In genomic region chr16:4894276-4895150, GRCh38 we compare ENCODE assay signal across 1 cellular context.
TF ChIP-seq lines count a peak whose summit lies in the region.

No MANE protein-coding gene starts in this region.

TF ChIP-seq in GM12878, 131 proteins besides CTCF, POLR2A, EP300 and RAD21:
- TF ChIP-seq, protein P1, sequence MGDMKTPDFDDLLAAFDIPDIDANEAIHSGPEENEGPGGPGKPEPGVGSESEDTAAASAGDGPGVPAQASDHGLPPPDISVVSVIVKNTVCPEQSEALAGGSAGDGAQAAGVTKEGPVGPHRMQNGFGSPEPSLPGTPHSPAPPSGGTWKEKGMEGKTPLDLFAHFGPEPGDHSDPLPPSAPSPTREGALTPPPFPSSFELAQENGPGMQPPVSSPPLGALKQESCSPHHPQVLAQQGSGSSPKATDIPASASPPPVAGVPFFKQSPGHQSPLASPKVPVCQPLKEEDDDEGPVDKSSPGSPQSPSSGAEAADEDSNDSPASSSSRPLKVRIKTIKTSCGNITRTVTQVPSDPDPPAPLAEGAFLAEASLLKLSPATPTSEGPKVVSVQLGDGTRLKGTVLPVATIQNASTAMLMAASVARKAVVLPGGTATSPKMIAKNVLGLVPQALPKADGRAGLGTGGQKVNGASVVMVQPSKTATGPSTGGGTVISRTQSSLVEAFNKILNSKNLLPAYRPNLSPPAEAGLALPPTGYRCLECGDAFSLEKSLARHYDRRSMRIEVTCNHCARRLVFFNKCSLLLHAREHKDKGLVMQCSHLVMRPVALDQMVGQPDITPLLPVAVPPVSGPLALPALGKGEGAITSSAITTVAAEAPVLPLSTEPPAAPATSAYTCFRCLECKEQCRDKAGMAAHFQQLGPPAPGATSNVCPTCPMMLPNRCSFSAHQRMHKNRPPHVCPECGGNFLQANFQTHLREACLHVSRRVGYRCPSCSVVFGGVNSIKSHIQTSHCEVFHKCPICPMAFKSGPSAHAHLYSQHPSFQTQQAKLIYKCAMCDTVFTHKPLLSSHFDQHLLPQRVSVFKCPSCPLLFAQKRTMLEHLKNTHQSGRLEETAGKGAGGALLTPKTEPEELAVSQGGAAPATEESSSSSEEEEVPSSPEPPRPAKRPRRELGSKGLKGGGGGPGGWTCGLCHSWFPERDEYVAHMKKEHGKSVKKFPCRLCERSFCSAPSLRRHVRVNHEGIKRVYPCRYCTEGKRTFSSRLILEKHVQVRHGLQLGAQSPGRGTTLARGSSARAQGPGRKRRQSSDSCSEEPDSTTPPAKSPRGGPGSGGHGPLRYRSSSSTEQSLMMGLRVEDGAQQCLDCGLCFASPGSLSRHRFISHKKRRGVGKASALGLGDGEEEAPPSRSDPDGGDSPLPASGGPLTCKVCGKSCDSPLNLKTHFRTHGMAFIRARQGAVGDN (IDR thresholded peaks at IDR 0.05): no peak
- TF ChIP-seq, protein P2, sequence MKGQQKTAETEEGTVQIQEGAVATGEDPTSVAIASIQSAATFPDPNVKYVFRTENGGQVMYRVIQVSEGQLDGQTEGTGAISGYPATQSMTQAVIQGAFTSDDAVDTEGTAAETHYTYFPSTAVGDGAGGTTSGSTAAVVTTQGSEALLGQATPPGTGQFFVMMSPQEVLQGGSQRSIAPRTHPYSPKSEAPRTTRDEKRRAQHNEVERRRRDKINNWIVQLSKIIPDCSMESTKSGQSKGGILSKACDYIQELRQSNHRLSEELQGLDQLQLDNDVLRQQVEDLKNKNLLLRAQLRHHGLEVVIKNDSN (IDR thresholded peaks at IDR 0.05; ENCODE audit: borderline replicate concordance, extremely low read length, insufficient read depth, low read depth, low read length): peak; percentile 67
